19 cellular contexts compared by ENCODE assay signal in genomic region chr6:73028893-73029450, GRCh38.
"Had no signal": no experiment of that assay in that cellular context is flagged by ENCODE, and none has a peak within 500 bp of the region (broad histone marks: within the 10 kb centered on the region; RNA-seq: fewer than 3 reads in every experiment).

No MANE protein-coding gene starts in this region.

- H3K9me3 Mint-ChIP-seq: activated CD4-positive, alpha-beta T cell treated with anti-CD3 and anti-CD28 coated beads, Interleukin-2, amount 10 ng/mL, durations not matched to agents 24 days and 14 days; activated naive CD8-positive, alpha-beta T cell treated with anti-CD3 and anti-CD28 coated beads for 36 hours; brain; naive thymus-derived CD8-positive, alpha-beta T cell; stimulated activated effector memory CD8-positive, alpha-beta T cell treated with anti-CD3 and anti-CD28 coated beads, Interleukin-12 subunit alpha, Interleukin-12 subunit beta, amount 100 ng/mL, for 72 hours had no signal

- H3K27ac Mint-ChIP-seq: activated CD4-positive, alpha-beta T cell treated with anti-CD3 and anti-CD28 coated beads, Interleukin-2, amount 10 ng/mL, durations not matched to agents 24 days and 14 days; activated CD8-positive, alpha-beta T cell treated with anti-CD3 and anti-CD28 coated beads, Interleukin-2, amount 10 ng/mL, durations not matched to agents 7 days and 5 days; activated naive CD8-positive, alpha-beta T cell treated with anti-CD3 and anti-CD28 coated beads for 36 hours; brain; stimulated activated effector memory CD8-positive, alpha-beta T cell treated with anti-CD3 and anti-CD28 coated beads, Interleukin-12 subunit alpha, Interleukin-12 subunit beta, amount 100 ng/mL, for 72 hours had no signal

- H3K4me1 ChIP-seq: colonic mucosa, esophagus muscularis mucosa, left lung, parathyroid adenoma had no signal

- H3K9me3 ChIP-seq: colonic mucosa, esophagus muscularis mucosa, left lung, mucosa of descending colon, neutrophil had no signal

- H3K4me1 Mint-ChIP-seq: stimulated activated effector memory CD8-positive, alpha-beta T cell treated with anti-CD3 and anti-CD28 coated beads, Interleukin-12 subunit alpha, Interleukin-12 subunit beta, amount 100 ng/mL, for 72 hours had no signal

- H3K36me3 Mint-ChIP-seq: brain; stimulated activated effector memory CD8-positive, alpha-beta T cell treated with anti-CD3 and anti-CD28 coated beads, Interleukin-12 subunit alpha, Interleukin-12 subunit beta, amount 100 ng/mL, for 72 hours had no signal

- DNase-seq: activated CD4-positive, alpha-beta T cell treated with anti-CD3 and anti-CD28 coated beads, Interleukin-2, amount 10 ng/mL, durations not matched to agents 24 days and 14 days; activated CD4-positive, CD25-positive, alpha-beta regulatory T cell; activated CD8-positive, alpha-beta memory T cell treated with anti-CD3 and anti-CD28 coated beads, Interleukin-2, amount 50 U/mL, for 4 hours; activated CD8-positive, alpha-beta T cell treated with anti-CD3 and anti-CD28 coated beads, Interleukin-2, amount 10 ng/mL, durations not matched to agents 7 days and 5 days; activated gamma-delta T cell; activated naive CD8-positive, alpha-beta T cell treated with anti-CD3 and anti-CD28 coated beads for 36 hours; activated T-cell treated with anti-CD3 and anti-CD28 coated beads, Interleukin-2, amount 50 U/mL, for 48 hours; central memory CD4-positive, alpha-beta T cell; colonic mucosa; kidney; left lung; mucosa of descending colon; naive thymus-derived CD8-positive, alpha-beta T cell had no signal

- H3K4me3 ChIP-seq: colonic mucosa, esophagus muscularis mucosa, hepatocyte, left lung, mucosa of descending colon had no signal

- H3K27ac ChIP-seq: colonic mucosa, esophagus muscularis mucosa, hepatocyte, left lung, neutrophil, parathyroid adenoma had no signal

- H3K36me3 ChIP-seq: colonic mucosa, esophagus muscularis mucosa, left lung, neutrophil had no signal

- H3K27me3 Mint-ChIP-seq: activated CD4-positive, alpha-beta T cell treated with anti-CD3 and anti-CD28 coated beads, Interleukin-2, amount 10 ng/mL, durations not matched to agents 24 days and 14 days; activated naive CD8-positive, alpha-beta T cell treated with anti-CD3 and anti-CD28 coated beads for 36 hours; brain; naive thymus-derived CD8-positive, alpha-beta T cell had no signal

- H3K4me3 Mint-ChIP-seq: activated CD4-positive, alpha-beta T cell treated with anti-CD3 and anti-CD28 coated beads, Interleukin-2, amount 10 ng/mL, durations not matched to agents 24 days and 14 days; activated CD8-positive, alpha-beta T cell treated with anti-CD3 and anti-CD28 coated beads, Interleukin-2, amount 10 ng/mL, durations not matched to agents 7 days and 5 days; activated naive CD8-positive, alpha-beta T cell treated with anti-CD3 and anti-CD28 coated beads for 36 hours; brain; naive thymus-derived CD8-positive, alpha-beta T cell; stimulated activated effector memory CD8-positive, alpha-beta T cell treated with anti-CD3 and anti-CD28 coated beads, Interleukin-12 subunit alpha, Interleukin-12 subunit beta, amount 100 ng/mL, for 72 hours had no signal
